In the genomic region with DNA sequence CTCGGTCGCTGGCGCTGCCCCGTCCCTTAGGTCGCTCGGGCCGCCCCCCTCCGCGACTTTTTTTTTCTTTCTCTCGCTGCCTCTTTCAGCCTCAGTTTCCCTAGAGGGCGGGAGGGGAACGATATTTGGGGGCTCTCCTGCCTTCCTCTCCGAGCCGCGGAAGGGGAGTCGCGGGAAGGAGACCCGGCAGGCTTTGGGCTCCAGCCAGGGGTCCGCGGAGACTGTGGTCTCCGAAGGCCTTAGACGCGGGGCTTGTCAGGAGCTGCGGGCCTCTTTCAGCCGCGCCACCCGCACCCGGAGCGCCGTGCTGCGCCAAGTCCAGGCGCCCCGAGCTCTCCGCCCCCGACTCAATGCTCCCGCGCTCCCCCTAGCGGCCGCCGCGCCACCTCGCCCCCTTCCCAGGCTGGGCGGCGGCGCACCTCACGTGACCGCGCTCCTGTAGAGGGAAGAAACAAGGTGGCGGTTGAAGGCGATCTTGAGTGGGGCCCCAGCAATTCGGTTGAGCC, we compare ENCODE assay signal across 8 cellular contexts. TPM values are rescaled to one million over a fixed set of nuclear protein-coding genes. Genes with fewer than 3 reads are reported as not detected.
A peak's percentile ranks its signal among the peaks of the same experiment; 100 is the strongest.
DNase-seq lines count a peak whose midpoint lies in the region; ATAC-seq and TF ChIP-seq lines count a peak whose summit lies in the region.

A gene (plus strand): TSS at position 427 of the 506 bp plus-strand sequence. CDS start 14,010 bp downstream, outside the sequence.

- TF ChIP-seq POLR2A in breast epithelium (IDR thresholded peaks at IDR 0.05) (no peak), spleen (IDR thresholded peaks at IDR 0.05) (no peak)

- peak; percentile 89 for ATAC-seq in HG03045 (IDR thresholded peaks at IDR 0.05; ENCODE audit: unreplicated experiment)

- H3K4me1 ChIP-seq in breast epithelium, result peaks cover 0 to 4% of the 10 kb centered on the region in 2 donors
- peaks cover 20 to 58% (median 37%) of the 10 kb centered on the region in 6 donors for H3K4me1 ChIP-seq in spleen

- 0 to 1% (median 1%) methylated on average over 20 to 51 of the region's 51 CpGs for WGBS in spleen, 5 donors

- peak within 1 kb of the TSS; percentile 72 for H3K27ac ChIP-seq in WERI-Rb-1
- H3K27ac ChIP-seq in breast epithelium, result peak within 1 kb of the TSS; percentile 91
- H3K27ac ChIP-seq in spleen, result peak within 1 kb of the TSS; percentile 60 to 96 (median 88)

- no peaks in the 10 kb centered on the region for H3K27me3 ChIP-seq in WERI-Rb-1 (ENCODE audit: insufficient read depth, low read depth, severe bottlenecking)
- H3K27me3 ChIP-seq in breast epithelium, result no peaks in the 10 kb centered on the region
- no peaks in the 10 kb centered on the region for H3K27me3 ChIP-seq in spleen (replicated peaks in 1 of 7)

- intact Hi-C loops in breast epithelium (cut with DNase I; ENCODE audit: low total_unique reads), result loop anchor here (2.0 kb wide), 1 partner anchor 136 kb away; a partner anchor contains a TSS
- intact Hi-C loops in spleen (cut with DNase I; ENCODE audit: low total_unique reads), result loop anchor here (10.0 kb wide), 1 partner anchor 128 kb away; no protein-coding TSS in a partner anchor

- H3K36me3 ChIP-seq in WERI-Rb-1, result peaks cover 4% of the 10 kb centered on the region; the same call in 1 of the 2 replicates
- no peaks in the 10 kb centered on the region for H3K36me3 ChIP-seq in breast epithelium
- H3K36me3 ChIP-seq in spleen, result no peaks in the 10 kb centered on the region

- no peaks in the 10 kb centered on the region for H3K9me3 ChIP-seq in WERI-Rb-1 (ENCODE audit: severe bottlenecking)
- no peaks in the 10 kb centered on the region for H3K9me3 ChIP-seq in breast epithelium
- H3K9me3 ChIP-seq in spleen, result no peaks in the 10 kb centered on the region

- DNase-seq in NCI-H2081 (lab: John Stamatoyannopoulos, UW), result peak; percentile 69 to 70
- DNase-seq in NCI-H2081 treated with DMSO at 0.1 percent for 48 hours (lab: John Stamatoyannopoulos, UW), result no peak
- DNase-seq in NCI-H2196 (lab: John Stamatoyannopoulos, UW; ENCODE audit: unreplicated experiment), result peak; percentile 48
- DNase-seq in WERI-Rb-1, result peak; percentile 88
- DNase-seq in breast epithelium (ENCODE audit: low spot score in 2 of 2), result peak; percentile 84 to 88
- peak; percentile 83 for DNase-seq in inferior parietal cortex (ENCODE audit: extremely low spot score)
- DNase-seq in spleen, result peak; percentile 98

- peak within 1 kb of the TSS; percentile 75 for H3K4me3 ChIP-seq in WERI-Rb-1 (ENCODE audit: low read depth, low read length)
- H3K4me3 ChIP-seq in breast epithelium, result peak within 1 kb of the TSS; percentile 76 to 90 (median 90)
- H3K4me3 ChIP-seq in spleen, result peak within 1 kb of the TSS; percentile 62 to 97 (median 82)

- peak; percentile 84 for TF ChIP-seq CTCF in WERI-Rb-1 (IDR thresholded peaks at IDR 0.05; ENCODE audit: low read depth, low read length)
- TF ChIP-seq CTCF in breast epithelium (IDR thresholded peaks at IDR 0.05), result peak; percentile 86 to 94 (median 89)
- TF ChIP-seq CTCF in spleen (IDR thresholded peaks at IDR 0.05 in 8 of 11, conservative IDR thresholded peaks at IDR 0.05 in 3 of 11), result peak; percentile 92 to 100 (median 99)

RNA-seq across cellular contexts. Expression of the gene that starts here (rescaled TPM):
- total RNA-seq in breast epithelium (10 to 100 TPM; 11.2 to 33.8 (median 21.0) TPM), spleen (10 to 100 TPM; 19.7 to 53.1 (median 30.9) TPM)
- polyA plus RNA-seq in spleen, result 10 to 100 TPM; 10.7 to 17.1 (median 11.7) TPM
